ENCODE assay signal across 1 cellular context in the genomic region with DNA sequence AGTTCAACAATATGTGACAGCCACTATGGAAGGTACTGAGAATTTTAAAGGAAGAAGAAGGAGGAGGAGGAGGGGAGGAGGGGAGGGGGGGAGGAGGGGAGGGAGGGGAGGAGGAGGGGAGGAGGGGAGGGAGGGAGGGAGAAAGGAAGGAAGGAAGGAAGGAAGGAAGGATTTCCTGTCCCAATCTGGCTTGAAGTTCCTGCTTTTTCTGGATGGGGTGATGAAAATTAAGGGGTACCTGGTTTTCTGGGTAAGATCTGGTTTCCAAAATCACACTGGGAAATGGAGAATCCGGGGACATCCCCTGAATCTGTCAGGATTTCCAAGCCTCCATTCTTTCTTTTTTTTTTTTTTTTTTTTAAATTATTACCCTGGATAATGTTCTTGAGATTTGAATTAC.
TF ChIP-seq lines count a peak whose summit lies in the region.

No MANE protein-coding gene starts in this region.

TF ChIP-seq in HepG2, 621 proteins besides CTCF, POLR2A, EP300 and RAD21 (continued from another document):
- TF ChIP-seq HMGXB4 (CRISPR knock-in tag; IDR thresholded peaks at IDR 0.05; ENCODE audit: borderline replicate concordance in 1 of 2, low read depth in 1 of 2): no peak
- TF ChIP-seq ZNF496 (CRISPR knock-in tag; IDR thresholded peaks at IDR 0.05; ENCODE audit: insufficient replicate concordance): no peak
- TF ChIP-seq, protein P1, sequence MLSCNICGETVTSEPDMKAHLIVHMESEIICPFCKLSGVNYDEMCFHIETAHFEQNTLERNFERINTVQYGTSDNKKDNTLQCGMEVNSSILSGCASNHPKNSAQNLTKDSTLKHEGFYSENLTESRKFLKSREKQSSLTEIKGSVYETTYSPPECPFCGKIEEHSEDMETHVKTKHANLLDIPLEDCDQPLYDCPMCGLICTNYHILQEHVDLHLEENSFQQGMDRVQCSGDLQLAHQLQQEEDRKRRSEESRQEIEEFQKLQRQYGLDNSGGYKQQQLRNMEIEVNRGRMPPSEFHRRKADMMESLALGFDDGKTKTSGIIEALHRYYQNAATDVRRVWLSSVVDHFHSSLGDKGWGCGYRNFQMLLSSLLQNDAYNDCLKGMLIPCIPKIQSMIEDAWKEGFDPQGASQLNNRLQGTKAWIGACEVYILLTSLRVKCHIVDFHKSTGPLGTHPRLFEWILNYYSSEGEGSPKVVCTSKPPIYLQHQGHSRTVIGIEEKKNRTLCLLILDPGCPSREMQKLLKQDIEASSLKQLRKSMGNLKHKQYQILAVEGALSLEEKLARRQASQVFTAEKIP (CRISPR knock-in tag; IDR thresholded peaks at IDR 0.05; ENCODE audit: borderline replicate concordance): no peak
- TF ChIP-seq ZNF891 (CRISPR knock-in tag; IDR thresholded peaks at IDR 0.05): no peak
